31 cellular contexts compared by ENCODE assay signal in the genomic region with DNA sequence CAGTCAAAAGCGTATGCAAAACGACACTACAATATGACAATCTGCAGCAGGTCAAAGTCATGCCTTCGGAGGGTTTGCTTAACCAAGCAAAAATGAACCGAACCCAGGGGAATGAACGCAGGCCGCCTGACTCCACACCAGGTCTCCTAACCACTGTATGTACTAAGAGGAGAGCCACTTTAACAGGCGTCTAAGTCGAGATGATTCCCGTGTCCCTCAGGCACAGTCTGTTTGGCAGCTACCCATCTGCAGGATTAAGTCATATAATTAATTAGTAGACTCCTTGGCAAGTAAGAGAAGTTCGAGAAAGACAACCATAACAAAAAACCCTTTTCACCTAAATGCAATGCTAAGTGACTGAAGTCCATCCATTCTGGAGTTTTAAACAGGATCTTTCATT. TPM values are rescaled to one million over a fixed set of nuclear protein-coding genes. Genes with fewer than 3 reads are reported as not detected.
"Had no signal": no experiment of that assay in that cellular context is flagged by ENCODE, and none has a peak within 500 bp of the region (broad histone marks: within the 10 kb centered on the region; RNA-seq: fewer than 3 reads in every experiment).

No MANE protein-coding gene starts in this region.

- H3K27ac ChIP-seq: coronary artery, foreskin keratinocyte, thyroid gland, upper lobe of right lung, WERI-Rb-1 had no signal

- H3K4me3 ChIP-seq: adrenal gland, breast epithelium, coronary artery, mucosa of descending colon, thyroid gland, upper lobe of right lung had no signal

- FAIRE-seq: astrocyte, TTC549 had no signal

- H3K27me3 ChIP-seq: adrenal gland, breast epithelium, foreskin keratinocyte, thyroid gland, upper lobe of right lung had no signal

- H3K9me3 ChIP-seq: adrenal gland, breast epithelium, mucosa of descending colon, SK-N-SH, thyroid gland, upper lobe of right lung had no signal

- H3K36me3 ChIP-seq: adrenal gland, breast epithelium, thyroid gland had no signal

- ATAC-seq: activated CD8-positive, alpha-beta T cell treated with anti-CD3 and anti-CD28 coated beads, Interleukin-2, amount 10 ng/mL, durations not matched to agents 7 days and 5 days; activated naive CD4-positive, alpha-beta T cell treated with anti-CD3 and anti-CD28 coated beads, Interleukin-2, amount 50 U/mL, for 72 hours; foreskin keratinocyte; mucosa of descending colon; stimulated activated naive CD8-positive, alpha-beta T cell treated with anti-CD3 and anti-CD28 coated beads, Interleukin-15, Interleukin-2, amounts not matched to agents 100 U/mL and 50 U/mL, for 24 hours had no signal

- H3K9ac ChIP-seq: SK-N-SH had no signal

- DNase-seq: activated CD4-positive, alpha-beta T cell treated with anti-CD3 and anti-CD28 coated beads for 1 hour; activated CD4-positive, alpha-beta T cell treated with anti-CD3 and anti-CD28 coated beads, Interleukin-2, amount 50 U/mL, for 1 hour; activated CD8-positive, alpha-beta T cell treated with anti-CD3 and anti-CD28 coated beads, Interleukin-2, amount 10 ng/mL, durations not matched to agents 7 days and 5 days; activated gamma-delta T cell; adrenal gland; cerebellar nuclear complex; endodermal cell; foreskin keratinocyte; kidney glomerular epithelial cell; mesenchymal stem cell; mucosa of descending colon; occipital lobe; posterior cingulate gyrus; SK-N-SH; stimulated activated CD4-positive, alpha-beta T cell treated with anti-CD3 and anti-CD28 coated beads, Interleukin-4, amount 100 ng/mL, for 1 hour; stimulated activated naive CD8-positive, alpha-beta T cell treated with anti-CD3 and anti-CD28 coated beads, Interleukin-15, Interleukin-2, amounts not matched to agents 100 U/mL and 50 U/mL, for 24 hours; substantia nigra; thyroid gland; upper lobe of right lung; WERI-Rb-1 had no signal

RNA-seq across cellular contexts. Expression of gene C18orf63, which starts 39.0 kb away (rescaled TPM):
- total RNA-seq: activated CD8-positive, alpha-beta T cell treated with anti-CD3 and anti-CD28 coated beads, Interleukin-2, amount 10 ng/mL, durations not matched to agents 7 days and 5 days; activated naive CD4-positive, alpha-beta T cell treated with anti-CD3 and anti-CD28 coated beads, Interleukin-2, amount 50 U/mL, for 72 hours; activated T-helper 1 cell treated with anti-CD3 and anti-CD28 coated beads, Interleukin-12 subunit alpha, Interleukin-12 subunit beta, Interleukin-2, Interleukin-4 antibody, amounts not matched to agents 30 ng/mL and 10 ng/mL and 1 ng/mL, durations not matched to agents 14 hours and 24 hours and 36 hours; adrenal gland; astrocyte; endodermal cell; epithelial cell of proximal tubule; fibroblast of lung; foreskin keratinocyte; lower leg skin; mucosa of descending colon; neural crest cell; occipital lobe; renal cortical epithelial cell; thyroid gland had no signal
- polyA plus RNA-seq: adrenal gland, fibroblast of lung, foreskin keratinocyte, SK-N-SH had no signal
